9 cellular contexts compared by ENCODE assay signal in the genomic region with DNA sequence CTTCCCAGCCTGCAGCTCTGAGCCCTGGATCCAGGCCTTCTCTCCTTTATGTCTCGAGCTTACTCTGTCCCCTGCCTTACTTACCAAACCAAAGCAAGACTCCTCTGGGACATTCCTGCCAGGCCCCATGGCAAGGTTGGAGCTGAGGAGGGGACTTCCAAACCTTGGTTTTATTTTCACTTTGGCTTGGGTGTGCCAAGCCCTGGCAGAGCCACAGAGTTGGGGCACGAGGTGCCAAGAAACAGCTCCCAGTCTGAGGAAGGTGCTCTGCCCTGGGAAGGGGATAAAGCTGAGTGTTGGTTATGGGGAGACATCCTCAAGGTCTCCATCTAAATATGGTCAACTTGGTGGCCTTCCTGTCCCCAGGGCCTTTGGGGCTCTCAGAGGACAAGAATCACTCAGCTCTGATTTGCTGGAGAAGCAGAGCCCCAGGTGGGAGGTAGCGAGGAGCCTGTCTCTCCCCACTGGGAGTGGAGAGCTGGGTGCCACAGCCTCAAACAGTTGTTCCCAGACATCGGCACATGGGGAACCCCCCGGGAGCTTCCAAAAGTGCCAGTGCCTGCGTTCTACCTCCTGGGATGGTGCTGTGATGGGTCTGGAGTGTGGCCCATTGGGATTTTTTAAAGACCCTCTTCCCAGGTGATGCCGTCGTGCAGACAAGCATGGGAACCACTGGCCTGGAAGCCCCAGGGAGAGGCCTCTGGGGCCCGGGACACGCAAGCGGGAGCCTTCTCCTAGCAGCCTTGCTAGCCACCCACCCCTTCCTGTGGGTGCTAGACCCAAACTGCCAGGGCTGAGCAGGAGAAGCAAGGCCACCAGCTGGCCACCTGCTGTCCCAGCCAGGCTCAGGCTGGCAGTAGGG. TPM values are rescaled to one million over a fixed set of nuclear protein-coding genes. Genes with fewer than 3 reads are reported as not detected.
DNase-seq lines count a peak whose midpoint lies in the region; ATAC-seq, FAIRE-seq and TF ChIP-seq lines count a peak whose summit lies in the region.
"Had no signal": no experiment of that assay in that cellular context is flagged by ENCODE, and none has a peak within 500 bp of the region (broad histone marks: within the 10 kb centered on the region; RNA-seq: fewer than 3 reads in every experiment).

No MANE protein-coding gene starts in this region.

- H2AFZ ChIP-seq in PC-3 (ENCODE audit: low read length) = no peak overlapping the region

- H3K4me1 Mint-ChIP-seq in T-cell = peaks cover 92 to 95% (median 95%) of the 10 kb centered on the region in 3 donors
- peaks cover 92% of the 10 kb centered on the region for H3K4me1 Mint-ChIP-seq in stimulated activated memory B cell treated with anti-CD40 and anti-IgM and Interleukin-4, amounts not matched to agents 10 μg/mL and 1 μg/mL and 100 μg/mL, for 72 hours

- peak; percentile 84 for FAIRE-seq in GM19239 (lab: Jason Lieb, UNC)

- H3K9me3 Mint-ChIP-seq in T-cell = no peaks in the 10 kb centered on the region
- H3K9me3 Mint-ChIP-seq in stimulated activated memory B cell treated with anti-CD40 and anti-IgM and Interleukin-4, amounts not matched to agents 10 μg/mL and 1 μg/mL and 100 μg/mL, for 72 hours = peaks cover 5% of the 10 kb centered on the region

- H3K27me3 ChIP-seq in esophagus squamous epithelium (no peaks in the 10 kb centered on the region), PC-3 (ENCODE audit: low read length) (no peaks in the 10 kb centered on the region)

- BruUV-seq in PC-3 (replicated peaks; lab: Mats Ljungman, UMichigan) = no TSS peak

- TF ChIP-seq POLR2A in esophagus squamous epithelium (IDR thresholded peaks at IDR 0.05) = no peak

- H3K36me3 Mint-ChIP-seq in T-cell = peaks cover 34% of the 10 kb centered on the region
- peaks cover 61% of the 10 kb centered on the region for H3K36me3 Mint-ChIP-seq in stimulated activated memory B cell treated with anti-CD40 and anti-IgM and Interleukin-4, amounts not matched to agents 10 μg/mL and 1 μg/mL and 100 μg/mL, for 72 hours

- peak; percentile 37 to 86 (median 40) for ATAC-seq in T-cell (replicated peaks in 1 of 4)
- peak; percentile 25 for ATAC-seq in stimulated activated memory B cell treated with anti-CD40 and anti-IgM and Interleukin-4, amounts not matched to agents 10 μg/mL and 1 μg/mL and 100 μg/mL, for 72 hours
- no peak for ATAC-seq in GM18873 (IDR thresholded peaks at IDR 0.05; ENCODE audit: low FRiP score, unreplicated experiment)
- ATAC-seq in PC-3 = no peak

- peak overlapping the region; percentile 94 to 96 for H3K27ac Mint-ChIP-seq in T-cell
- peak overlapping the region; percentile 94 for H3K27ac Mint-ChIP-seq in stimulated activated memory B cell treated with anti-CD40 and anti-IgM and Interleukin-4, amounts not matched to agents 10 μg/mL and 1 μg/mL and 100 μg/mL, for 72 hours

- H3K27me3 Mint-ChIP-seq in T-cell = no peaks in the 10 kb centered on the region
- H3K27me3 Mint-ChIP-seq in stimulated activated memory B cell treated with anti-CD40 and anti-IgM and Interleukin-4, amounts not matched to agents 10 μg/mL and 1 μg/mL and 100 μg/mL, for 72 hours = no peaks in the 10 kb centered on the region

- H3K9me3 ChIP-seq in esophagus squamous epithelium (no peaks in the 10 kb centered on the region), PC-3 (ENCODE audit: low read length) (no peaks in the 10 kb centered on the region)

- no peak overlapping the region for H3K9ac ChIP-seq in PC-3 (ENCODE audit: low read length)

- H3K36me3 ChIP-seq in esophagus squamous epithelium = peaks cover 0 to 4% (median 0%) of the 10 kb centered on the region in 3 donors
- no peaks in the 10 kb centered on the region for H3K36me3 ChIP-seq in PC-3 (ENCODE audit: low read depth, low read length)

- no peaks in the 10 kb centered on the region for H3K9me2 ChIP-seq in PC-3 (replicated peaks; ENCODE audit: low read length)

- H3K4me1 ChIP-seq in esophagus squamous epithelium = peaks cover 7 to 46% (median 28%) of the 10 kb centered on the region in 3 donors
- H3K4me1 ChIP-seq in PC-3 (ENCODE audit: insufficient read depth, low read length) = peaks cover 9% of the 10 kb centered on the region

- no peak overlapping the region for H3K4me2 ChIP-seq in PC-3 (ENCODE audit: low read length)

- TF ChIP-seq CTCF in esophagus squamous epithelium (IDR thresholded peaks at IDR 0.05) (no peak), PC-3 (conservative IDR thresholded peaks at IDR 0.05; ENCODE audit: low read depth, low read length) (no peak)

- no peaks in the 10 kb centered on the region for H3F3A ChIP-seq in PC-3 (ENCODE audit: low read length, unreplicated experiment)

- peak overlapping the region; percentile 29 to 82 (median 64) for H3K27ac ChIP-seq in esophagus squamous epithelium
- no peak overlapping the region for H3K27ac ChIP-seq in PC-3 (ENCODE audit: low read length)

- POLR2A ChIA-PET in T-cell (lab: Charles Lee) (interaction anchor here (0.6 to 1.2 kb wide), 2 partner anchors 10 to 22 kb away, joined by 3 to 6 read pairs; partner anchors contain the start of gene NLRC5 (in 1 of the 2)), PC-3 (lab: Charles Lee; ENCODE audit: unreplicated experiment) (interaction anchor here (0.6 kb wide), 1 partner anchor 49 kb away, joined by 4 read pairs; no protein-coding TSS in a partner anchor)

- intact Hi-C loops in esophagus squamous epithelium (cut with DNase I) = no loop called here
- intact Hi-C loops in PC-3 (cut with micrococcal nuclease) = no loop called here

- WGBS in esophagus squamous epithelium, 2 donors = 47 to 53% methylated on average over 3 to 5 of the region's 11 CpGs

- no peaks in the 10 kb centered on the region for H3K79me2 ChIP-seq in PC-3 (ENCODE audit: low read length)

- CTCF ChIA-PET in T-cell (lab: Charles Lee) = interaction anchor here (1.1 to 2.0 kb wide), 4 partner anchors 10 to 35 kb away, joined by 3 to 9 read pairs (median 4); partner anchors contain the start of gene NLRC5 (in 1 of the 2)
- CTCF ChIA-PET in PC-3 (lab: Charles Lee) = no interaction called here

- peak overlapping the region; percentile 66 to 99 (median 71) for H3K4me3 Mint-ChIP-seq in T-cell
- H3K4me3 Mint-ChIP-seq in stimulated activated memory B cell treated with anti-CD40 and anti-IgM and Interleukin-4, amounts not matched to agents 10 μg/mL and 1 μg/mL and 100 μg/mL, for 72 hours = peak overlapping the region; percentile 72

- H3K4me3 ChIP-seq in esophagus squamous epithelium (no peak overlapping the region), PC-3 (ENCODE audit: low read length) (no peak overlapping the region)

- no peaks in the 10 kb centered on the region for H4K20me1 ChIP-seq in PC-3 (ENCODE audit: low read length)

- no peak for DNase-seq in GM19239 (ENCODE audit: insufficient read length, low spot score)
- DNase-seq in T-cell = peak in 13 of 34 experiments; percentile 22 to 42 (median 28)
- no peak for DNase-seq in esophagus squamous epithelium (lab: John Stamatoyannopoulos, UW)
- no peak for DNase-seq in DMS153 (lab: John Stamatoyannopoulos, UW)
- DNase-seq in AG08396 (ENCODE audit: low spot score) = no peak
- DNase-seq in PC-3 = no peak
- DNase-seq: NCI-H2107 had no signal

RNA-seq across cellular contexts. Expression of gene NLRC5, which starts 10.3 kb away (rescaled TPM):
- total RNA-seq in T-cell (100 to 1,000 TPM; 390 to 711 (median 496) TPM), esophagus squamous epithelium (10 to 100 TPM in 3 of 4 donors, 1 to 10 TPM in 1; 7.7 to 25.2 (median 14.1) TPM), PC-3 (2014; rRNA removed) (0.98 and 4.4 TPM in 2 replicates)

RNA-seq across cellular contexts. Expression of gene CETP, which starts 37.9 kb away (rescaled TPM):
- total RNA-seq in T-cell (under 1 TPM in 3 of 5 donors, not detected in 2; 0.18 to 0.25 (median 0.19) TPM), esophagus squamous epithelium (under 1 TPM in 3 of 4 donors, not detected in 1; 0.19 to 0.32 (median 0.31) TPM), PC-3 (2014; rRNA removed) (not detected in 2 replicates)

Comparison
In these comparisons a context has a peak if more than half of its experiments do, and no peak if none do; other contexts are left out.
1. ATAC-seq: peak in T-cell (4 of 4) and stimulated activated memory B cell treated with anti-CD40 and anti-IgM and Interleukin-4, amounts not matched to agents 10 μg/mL and 1 μg/mL and 100 μg/mL, for 72 hours (single experiment); none in GM18873 (single experiment) and PC-3 (single experiment).
2. RNA of gene NLRC5, which starts 10.3 kb away (total RNA-seq): 390 to 711 TPM in T-cell; 7.7 to 25.2 TPM in esophagus squamous epithelium and 0.98 to 4.4 TPM in PC-3; every median in the first group is over 10 times any median in the second.